8 cellular contexts compared by ENCODE assay signal in genomic region chr12:8108808-8109398, GRCh38. TPM values are rescaled to one million over a fixed set of nuclear protein-coding genes. Genes with fewer than 3 reads are reported as not detected.
DNase-seq lines count a peak whose midpoint lies in the region; ATAC-seq lines count a peak whose summit lies in the region.

No MANE protein-coding gene starts in this region.

- no peaks in the 10 kb centered on the region for H3K9me3 ChIP-seq in naive thymus-derived CD4-positive, alpha-beta T cell (ENCODE audit: control insufficient read depth in 2 of 3, low read length in 3 of 3)

- peaks cover 0 to 2% (median 0%) of the 10 kb centered on the region in 11 donors for H3K9me3 Mint-ChIP-seq in naive thymus-derived CD4-positive, alpha-beta T cell

- peaks cover 0 to 4% (median 0%) of the 10 kb centered on the region in 3 experiments for H3K36me3 ChIP-seq in naive thymus-derived CD4-positive, alpha-beta T cell (ENCODE audit: control insufficient read depth in 2 of 3, insufficient read depth in 3 of 3, low read length in 3 of 3)

- intact Hi-C loops in naive thymus-derived CD4-positive, alpha-beta T cell (cut with micrococcal nuclease): loop anchor here (1.0 to 2.0 kb wide), 5 partner anchors 26 to 128 kb away; partner anchors contain the start of gene NECAP1 (in 1 of the 2)

- no peak overlapping the region for H3K27ac ChIP-seq in naive thymus-derived CD4-positive, alpha-beta T cell (ENCODE audit: low read depth, low read length)

- H3K4me3 Mint-ChIP-seq in naive thymus-derived CD4-positive, alpha-beta T cell: no peak overlapping the region

- H3K27me3 Mint-ChIP-seq in naive thymus-derived CD4-positive, alpha-beta T cell: no peaks in the 10 kb centered on the region

- DNase-seq in DMS53 treated with DMSO at 0.1 percent for 48 hours (lab: John Stamatoyannopoulos, UW; ENCODE audit: unreplicated experiment): peak; percentile 83
- peak; percentile 47 for DNase-seq in HS-27A (ENCODE audit: low read depth)
- peak; percentile 36 for DNase-seq in OCI-M2 (lab: John Stamatoyannopoulos, UW; ENCODE audit: unreplicated experiment)
- DNase-seq in activated T-cell treated with anti-CD3 and anti-CD28 coated beads for 4 hours: peak; percentile 73
- peak; percentile 47 to 84 (median 71) for DNase-seq in naive thymus-derived CD4-positive, alpha-beta T cell
- DNase-seq in stimulated activated CD8-positive, alpha-beta memory T cell treated with anti-CD3 and anti-CD28 coated beads, Interleukin-7, amount 100 ng/mL, for 24 hours (ENCODE audit: low read depth): peak; percentile 63

- ATAC-seq in esophagus mucosa (peak; percentile 78), GM19324 (IDR thresholded peaks at IDR 0.05; ENCODE audit: low FRiP score, unreplicated experiment) (no peak)
- ATAC-seq in naive thymus-derived CD4-positive, alpha-beta T cell: peak; percentile 99

- H3K27ac Mint-ChIP-seq in naive thymus-derived CD4-positive, alpha-beta T cell: peak overlapping the region in 3 of 9 donors; percentile 0 to 38 (median 22)

- POLR2A ChIA-PET in naive thymus-derived CD4-positive, alpha-beta T cell (lab: Charles Lee): interaction anchor here (0.9 to 1.5 kb wide), 3 partner anchors 19 to 71 kb away, joined by 3 to 5 read pairs (median 4); no protein-coding TSS in a partner anchor

- no peaks in the 10 kb centered on the region for H3K4me1 ChIP-seq in naive thymus-derived CD4-positive, alpha-beta T cell (ENCODE audit: control insufficient read depth in 2 of 2, insufficient read depth in 2 of 2, low read length in 2 of 2)

- no peak overlapping the region for H3K4me3 ChIP-seq in naive thymus-derived CD4-positive, alpha-beta T cell (ENCODE audit: low read length)

- no peaks in the 10 kb centered on the region for H3K27me3 ChIP-seq in naive thymus-derived CD4-positive, alpha-beta T cell (ENCODE audit: control insufficient read depth in 2 of 2, insufficient read depth in 2 of 2, low read length in 2 of 2)

- H3K4me1 Mint-ChIP-seq in naive thymus-derived CD4-positive, alpha-beta T cell: peaks cover 0 to 6% (median 5%) of the 10 kb centered on the region in 7 donors

- H3K36me3 Mint-ChIP-seq in naive thymus-derived CD4-positive, alpha-beta T cell: peaks cover 4 to 46% (median 27%) of the 10 kb centered on the region in 5 donors

- CTCF ChIA-PET in naive thymus-derived CD4-positive, alpha-beta T cell (lab: Charles Lee): interaction anchor here (0.5 to 2.2 kb wide), 15 partner anchors 10 to 914 kb away, joined by 3 to 9 read pairs (median 4); no protein-coding TSS in a partner anchor

RNA-seq across cellular contexts. Expression of gene CLEC4A, which starts 14.5 kb away (rescaled TPM):
- total RNA-seq in esophagus mucosa: 0.96 TPM
- total RNA-seq in naive thymus-derived CD4-positive, alpha-beta T cell: 10 to 100 TPM in 1 of 5 experiments, 1 to 10 TPM in 2, under 1 TPM in 2; 0.30 to 25.8 (median 1.3) TPM
- 1 to 10 TPM in 1 of 2 donors, under 1 TPM in 1; 0.59 to 2.1 TPM for polyA plus RNA-seq in naive thymus-derived CD4-positive, alpha-beta T cell

RNA-seq across cellular contexts. Expression of gene NECAP1, which starts 26.8 kb away (rescaled TPM):
- total RNA-seq in esophagus mucosa: 19.3 TPM
- 10 to 100 TPM; 41.8 to 92.0 (median 56.7) TPM for total RNA-seq in naive thymus-derived CD4-positive, alpha-beta T cell
- 10 to 100 TPM; 22.5 to 23.9 TPM for polyA plus RNA-seq in naive thymus-derived CD4-positive, alpha-beta T cell

RNA-seq across cellular contexts. Expression of gene C3AR1, which starts 42.7 kb away (rescaled TPM):
- 0.76 TPM for total RNA-seq in esophagus mucosa
- total RNA-seq in naive thymus-derived CD4-positive, alpha-beta T cell: 10 to 100 TPM in 1 of 5 experiments, 1 to 10 TPM in 3, under 1 TPM in 1; 0.66 to 12.7 (median 3.0) TPM
- under 1 TPM; 0.54 to 0.62 TPM for polyA plus RNA-seq in naive thymus-derived CD4-positive, alpha-beta T cell

RNA-seq across cellular contexts. Expression of gene ZNF705A, which starts 47.9 kb away (rescaled TPM):
- total RNA-seq in esophagus mucosa: not detected
- under 1 TPM in 1 of 5 experiments, not detected in 4; 0.12 TPM for total RNA-seq in naive thymus-derived CD4-positive, alpha-beta T cell
- polyA plus RNA-seq in naive thymus-derived CD4-positive, alpha-beta T cell: not detected
